ENCODE assay signal across 1 cellular context in genomic region chr3:187615630-187616029, GRCh38.
TF ChIP-seq lines count a peak whose summit lies in the region.

No MANE protein-coding gene starts in this region.

TF ChIP-seq in H1, 55 proteins besides CTCF, POLR2A, EP300 and RAD21:
- TF ChIP-seq CREB1 (IDR thresholded peaks at IDR 0.05) (no peak), POU5F1 (IDR thresholded peaks at IDR 0.05; ENCODE audit: low read depth, low read length) (no peak), CHD1 (IDR thresholded peaks at IDR 0.05; ENCODE audit: low read depth, low read length) (no peak), TCF12 (IDR thresholded peaks at IDR 0.05; ENCODE audit: low read depth, low read length) (no peak), TBP (IDR thresholded peaks at IDR 0.05; ENCODE audit: low read depth, low read length) (no peak), TEAD4 (IDR thresholded peaks at IDR 0.05; ENCODE audit: low read depth, low read length) (no peak), RBBP5 (IDR thresholded peaks at IDR 0.05; ENCODE audit: borderline replicate concordance, low read depth, low read length) (no peak), BACH1 (IDR thresholded peaks at IDR 0.05; ENCODE audit: low read length) (no peak)
